ENCODE assay signal across 8 cellular contexts in genomic region chr3:11651900-11652299, GRCh38. TPM values are rescaled to one million over a fixed set of nuclear protein-coding genes. Genes with fewer than 3 reads are reported as not detected.
DNase-seq lines count a peak whose midpoint lies in the region; ATAC-seq, FAIRE-seq and TF ChIP-seq lines count a peak whose summit lies in the region.

No MANE protein-coding gene starts in this region.

- DNase-seq in GM18507 (ENCODE audit: extremely low spot score, insufficient read length, low read depth), result no peak
- peak; percentile 3 for DNase-seq in NOMO-1 treated with dmso at 0.1 percent for 144 hours (lab: John Stamatoyannopoulos, UW; ENCODE audit: unreplicated experiment)
- no peak for DNase-seq in epithelial cell of proximal tubule (ENCODE audit: low read depth)
- DNase-seq in renal cortical epithelial cell (ENCODE audit: low read depth), result peak; percentile 50
- DNase-seq in HuH-7.5 (ENCODE audit: low spot score), result no peak
- DNase-seq in sciatic nerve (ENCODE audit: low spot score), result no peak
- DNase-seq in activated T-cell treated with anti-CD3 and anti-CD28 coated beads, Interleukin-2, amount 50 U/mL, for 48 hours, result no peak
- DNase-seq in HuH-7 (ENCODE audit: low spot score), result no peak

- ATAC-seq in sciatic nerve, result no peak

- FAIRE-seq in GM18507 (lab: Jason Lieb, UNC), result peak; percentile 50

- no peak overlapping the region for H3K4me3 ChIP-seq in epithelial cell of proximal tubule (ENCODE audit: low read depth, low read length)

- peak; percentile 51 for TF ChIP-seq CTCF in epithelial cell of proximal tubule (conservative IDR thresholded peaks at IDR 0.05; ENCODE audit: low read depth, low read length)

- intact Hi-C loops in sciatic nerve (cut with DNase I), result loop anchor here (2.0 to 10.0 kb wide), 2 partner anchors 153 to 271 kb away; no protein-coding TSS in a partner anchor

RNA-seq across cellular contexts. Expression of gene VGLL4, which starts 8.2 kb away (rescaled TPM):
- total RNA-seq in epithelial cell of proximal tubule (25.2 and 52.4 TPM in 2 replicates), renal cortical epithelial cell (51.2 and 67.7 TPM in 2 replicates), sciatic nerve (96.5 TPM)

Comparison
In these comparisons a context has a peak if more than half of its experiments do, and no peak if none do; other contexts are left out.
1. DNase-seq: peak in NOMO-1 treated with dmso at 0.1 percent for 144 hours (single experiment) and renal cortical epithelial cell (single experiment); none in GM18507 (single experiment), epithelial cell of proximal tubule (single experiment), HuH-7.5 (single experiment), sciatic nerve (single experiment), activated T-cell treated with anti-CD3 and anti-CD28 coated beads, Interleukin-2, amount 50 U/mL, for 48 hours (0 of 2) and HuH-7 (single experiment).